In genomic region chr20:38250607-38251006, GRCh38 we compare ENCODE assay signal across 2 cellular contexts.
TF ChIP-seq lines count a peak whose summit lies in the region.

No MANE protein-coding gene starts in this region.

TF ChIP-seq in HEK293T, 16 proteins besides CTCF, POLR2A, EP300 and RAD21:
- TF ChIP-seq BHLHE40 (IDR thresholded peaks at IDR 0.05; ENCODE audit: borderline replicate concordance) = no peak
- TF ChIP-seq PKNOX1 (IDR thresholded peaks at IDR 0.05) = peak; percentile 56; the same call in 1 of the 2 replicates
- no peak for TF ChIP-seq FOXK2 (IDR thresholded peaks at IDR 0.05)

TF ChIP-seq in H1, 55 proteins besides CTCF, POLR2A, EP300 and RAD21:
- no peak for TF ChIP-seq KDM4A (IDR thresholded peaks at IDR 0.05; ENCODE audit: low read depth, low read length, severe bottlenecking)
- TF ChIP-seq YY1 (IDR thresholded peaks at IDR 0.05; ENCODE audit: low read depth, low read length) = peak; percentile 76
